In the genomic region with DNA sequence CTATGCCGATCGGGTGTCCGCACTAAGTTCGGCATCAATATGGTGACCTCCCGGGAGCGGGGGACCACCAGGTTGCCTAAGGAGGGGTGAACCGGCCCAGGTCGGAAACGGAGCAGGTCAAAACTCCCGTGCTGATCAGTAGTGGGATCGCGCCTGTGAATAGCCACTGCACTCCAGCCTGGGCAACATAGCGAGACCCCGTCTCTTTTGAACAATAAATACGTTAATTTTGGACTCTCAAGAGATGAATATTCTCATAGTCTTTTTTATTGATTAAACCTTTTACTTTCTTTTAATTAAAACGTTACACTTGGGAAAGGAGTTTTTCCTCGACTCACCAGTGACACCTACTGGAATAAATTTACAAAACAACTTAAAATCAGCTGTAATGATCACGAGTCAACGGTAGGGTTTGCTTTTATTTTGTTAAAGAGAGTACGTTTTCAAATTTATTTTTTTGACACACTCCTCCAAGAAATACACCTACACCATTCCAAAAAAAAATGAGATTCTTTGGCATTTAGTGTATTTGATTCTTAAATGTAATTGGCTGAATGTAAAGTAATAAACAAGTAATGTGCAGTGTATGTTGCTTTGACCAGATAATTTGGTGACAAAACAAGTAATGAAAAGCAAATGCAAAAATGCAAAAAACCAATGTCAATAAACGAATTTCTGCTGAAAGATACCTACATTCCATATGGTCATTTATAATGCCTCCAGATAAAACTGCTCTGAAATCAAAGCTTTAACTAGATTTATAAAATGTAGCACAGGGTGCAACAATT, we compare ENCODE assay signal across 8 cellular contexts.
A peak's percentile ranks its signal among the peaks of the same experiment; 100 is the strongest.
DNase-seq lines count a peak whose midpoint lies in the region; ATAC-seq and FAIRE-seq lines count a peak whose summit lies in the region.

No MANE protein-coding gene starts in this region.

- ATAC-seq in GM18498 (IDR thresholded peaks at IDR 0.05; ENCODE audit: unreplicated experiment), result peak; percentile 31
- peak; percentile 28 for ATAC-seq in HG02938 (IDR thresholded peaks at IDR 0.05; ENCODE audit: unreplicated experiment)

- H3K27ac ChIP-seq in caudate nucleus (ENCODE audit: low read depth, low read length), result peak overlapping the region; percentile 85

- DNase-seq in NCI-H1436 treated with DMSO at 0.1 percent for 48 hours (lab: John Stamatoyannopoulos, UW), result peak; percentile 30
- DNase-seq in T-helper 2 cell, result peak in 4 of 5 experiments; percentile 22 to 75 (median 56)
- DNase-seq in caudate nucleus (lab: John Stamatoyannopoulos, UW), result peak in 13 of 61 donors; percentile 5 to 100 (median 44)
- DNase-seq in stimulated activated CD4-positive, alpha-beta T cell treated with anti-CD3 and anti-CD28 coated beads, Interleukin-12 subunit alpha, Interleukin-12 subunit beta, amount 100 ng/mL, for 4 hours, result peak; percentile 57

- FAIRE-seq in A204.1 (lab: Jason Lieb, UNC) (peak; percentile 96), islet of Langerhans (lab: Jason Lieb, UNC) (peak; percentile 84)
